Comparison of ENCODE assay signal across 18 cellular contexts in the genomic region with DNA sequence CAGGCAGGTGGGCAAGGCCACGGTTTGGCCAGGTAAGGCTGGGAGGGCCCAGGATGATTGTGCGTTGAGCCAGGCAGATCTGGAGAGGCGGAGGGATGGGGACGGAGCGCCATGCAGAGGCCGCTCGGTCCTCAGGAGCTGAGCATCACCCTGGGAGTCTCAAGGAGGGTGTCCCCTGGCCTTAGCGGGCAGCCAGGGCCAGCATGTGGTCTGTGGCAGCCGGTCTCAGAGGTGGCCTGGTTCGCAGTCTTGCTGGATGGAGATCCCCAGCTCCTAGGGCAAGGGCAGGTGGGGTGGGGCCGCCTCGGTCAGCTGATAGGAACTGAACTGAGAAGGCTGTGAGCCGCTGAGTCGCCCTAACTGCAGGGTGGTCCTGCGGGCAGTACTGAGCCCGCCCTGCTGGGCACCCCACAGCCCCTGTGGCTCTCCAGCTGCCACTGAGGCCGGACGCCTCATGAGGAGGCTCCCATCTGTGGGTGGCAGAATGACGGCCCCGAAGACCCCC. TPM values are rescaled to one million over a fixed set of nuclear protein-coding genes. Genes with fewer than 3 reads are reported as not detected.
A peak's percentile ranks its signal among the peaks of the same experiment; 100 is the strongest.
DNase-seq lines count a peak whose midpoint lies in the region; ATAC-seq and TF ChIP-seq lines count a peak whose summit lies in the region.
"Had no signal": no experiment of that assay in that cellular context is flagged by ENCODE, and none has a peak within 500 bp of the region (broad histone marks: within the 10 kb centered on the region; RNA-seq: fewer than 3 reads in every experiment).

No MANE protein-coding gene starts in this region.

- H3K36me3 ChIP-seq in BLaER1, result no peaks in the 10 kb centered on the region
- no peaks in the 10 kb centered on the region for H3K36me3 ChIP-seq in BLaER1 treated with 17β-estradiol and CSF1 and Interleukin-3, amounts not matched to agents 10 nM and 100 nM
- H3K36me3 ChIP-seq: HAP-1 had no signal

- peak overlapping the region; percentile 15 for H3K27ac Mint-ChIP-seq in chondrocyte (ENCODE audit: unreplicated experiment)
- no peak overlapping the region for H3K27ac Mint-ChIP-seq in activated CD4-positive, alpha-beta T cell treated with anti-CD3 and anti-CD28 coated beads, Interleukin-2, amount 10 ng/mL, durations not matched to agents 7 days and 5 days
- H3K27ac Mint-ChIP-seq: CD14-positive monocyte; CD4-positive, alpha-beta T cell; CD8-positive, alpha-beta memory T cell; HFFc6 had no signal

- no peaks in the 10 kb centered on the region for H3K27me3 ChIP-seq in BLaER1
- peaks cover 0 to 23% (median 0%) of the 10 kb centered on the region in 11 experiments; a peak in 6 of 22 replicates for H3K27me3 ChIP-seq in BLaER1 treated with 17β-estradiol and CSF1 and Interleukin-3, amounts not matched to agents 10 nM and 100 nM

- H4K20me1 ChIP-seq in BLaER1, result no peaks in the 10 kb centered on the region
- peaks cover 0 to 27% (median 9%) of the 10 kb centered on the region in 11 experiments; a peak in 13 of 22 replicates for H4K20me1 ChIP-seq in BLaER1 treated with 17β-estradiol and CSF1 and Interleukin-3, amounts not matched to agents 10 nM and 100 nM

- no peak overlapping the region for H3K9ac ChIP-seq in BLaER1
- H3K9ac ChIP-seq in BLaER1 treated with 17β-estradiol and CSF1 and Interleukin-3, amounts not matched to agents 10 nM and 100 nM, result 0 out of 22 replicates have a peak overlapping the region, but pooled peaks of 1 of the 11 experiments have one; percentile 3

- POLR2A ChIA-PET in activated CD4-positive, alpha-beta T cell treated with anti-CD3 and anti-CD28 coated beads, Interleukin-2, amount 10 ng/mL, durations not matched to agents 7 days and 5 days (lab: Charles Lee), result no interaction called here

- H3K4me3 ChIP-seq in BLaER1, result no peak overlapping the region
- no peak overlapping the region for H3K4me3 ChIP-seq in BLaER1 treated with 17β-estradiol and CSF1 and Interleukin-3, amounts not matched to agents 10 nM and 100 nM
- H3K4me3 ChIP-seq: GM12878, HAP-1 had no signal

- H3K27ac ChIP-seq in BLaER1, result 0 out of 2 replicates have a peak overlapping the region, but pooled peaks have one; percentile 7
- no peak overlapping the region for H3K27ac ChIP-seq in BLaER1 treated with 17β-estradiol and CSF1 and Interleukin-3, amounts not matched to agents 10 nM and 100 nM

- H3K4me3 Mint-ChIP-seq in chondrocyte (ENCODE audit: unreplicated experiment), result no peak overlapping the region
- H3K4me3 Mint-ChIP-seq in activated CD4-positive, alpha-beta T cell treated with anti-CD3 and anti-CD28 coated beads, Interleukin-2, amount 10 ng/mL, durations not matched to agents 7 days and 5 days, result no peak overlapping the region
- H3K4me3 Mint-ChIP-seq: CD14-positive monocyte; CD4-positive, alpha-beta T cell; HFFc6 had no signal

- H3K36me3 Mint-ChIP-seq in chondrocyte (ENCODE audit: low read depth), result no peaks in the 10 kb centered on the region
- no peaks in the 10 kb centered on the region for H3K36me3 Mint-ChIP-seq in activated CD4-positive, alpha-beta T cell treated with anti-CD3 and anti-CD28 coated beads, Interleukin-2, amount 10 ng/mL, durations not matched to agents 7 days and 5 days (ENCODE audit: low read depth)
- H3K36me3 Mint-ChIP-seq: CD14-positive monocyte; CD8-positive, alpha-beta memory T cell had no signal

- H3K4me1 Mint-ChIP-seq in chondrocyte (ENCODE audit: low read depth), result peaks cover 13% of the 10 kb centered on the region
- no peaks in the 10 kb centered on the region for H3K4me1 Mint-ChIP-seq in activated CD4-positive, alpha-beta T cell treated with anti-CD3 and anti-CD28 coated beads, Interleukin-2, amount 10 ng/mL, durations not matched to agents 7 days and 5 days

- H3K4me1 ChIP-seq in BLaER1, result peaks cover 93% of the 10 kb centered on the region
- peaks cover 26 to 93% (median 84%) of the 10 kb centered on the region in 10 experiments for H3K4me1 ChIP-seq in BLaER1 treated with 17β-estradiol and CSF1 and Interleukin-3, amounts not matched to agents 10 nM and 100 nM
- H3K4me1 ChIP-seq: HAP-1 had no signal

- H3K9me3 ChIP-seq in BLaER1, result no peaks in the 10 kb centered on the region
- 0 out of 22 replicates have a peak, but pooled peaks cover 0 to 3% (median 0%) of the 10 kb centered on the region in 11 experiments for H3K9me3 ChIP-seq in BLaER1 treated with 17β-estradiol and CSF1 and Interleukin-3, amounts not matched to agents 10 nM and 100 nM (replicated peaks in 1 of 11)
- H3K9me3 ChIP-seq: HAP-1 had no signal

- CTCF ChIA-PET in activated CD4-positive, alpha-beta T cell treated with anti-CD3 and anti-CD28 coated beads, Interleukin-2, amount 10 ng/mL, durations not matched to agents 7 days and 5 days (lab: Charles Lee), result no interaction called here

- no peak for TF ChIP-seq CTCF in chondrocyte (IDR thresholded peaks at IDR 0.05)

- H3K27me3 Mint-ChIP-seq in chondrocyte (ENCODE audit: low read depth), result peaks cover 10% of the 10 kb centered on the region
- no peaks in the 10 kb centered on the region for H3K27me3 Mint-ChIP-seq in activated CD4-positive, alpha-beta T cell treated with anti-CD3 and anti-CD28 coated beads, Interleukin-2, amount 10 ng/mL, durations not matched to agents 7 days and 5 days
- H3K27me3 Mint-ChIP-seq: CD4-positive, alpha-beta T cell; CD8-positive, alpha-beta memory T cell had no signal

- ATAC-seq in GM18870 (IDR thresholded peaks at IDR 0.05; ENCODE audit: unreplicated experiment), result no peak
- ATAC-seq: GM12878 had no signal

- DNase-seq in chondrocyte (ENCODE audit: low spot score), result no peak
- DNase-seq in activated CD4-positive, alpha-beta T cell treated with anti-CD3 and anti-CD28 coated beads, Interleukin-2, amount 10 ng/mL, durations not matched to agents 7 days and 5 days, result no peak
- no peak for DNase-seq in activated effector memory CD4-positive, alpha-beta T cell treated with anti-CD3 and anti-CD28 coated beads, Interleukin-2, amount 50 U/mL, for 16 hours
- DNase-seq: CD4-positive, alpha-beta T cell; CD8-positive, alpha-beta memory T cell; DMS 273 treated with DMSO at 0.1 percent for 48 hours; DMS79; EL; GDM1; GOT3; HFFc6 had no signal

- H3K4me2 ChIP-seq in BLaER1, result peak overlapping the region; percentile 75
- peak overlapping the region in 10 of 11 experiments; percentile 10 to 86 (median 63); a peak in 15 of 22 replicates for H3K4me2 ChIP-seq in BLaER1 treated with 17β-estradiol and CSF1 and Interleukin-3, amounts not matched to agents 10 nM and 100 nM

- H3K9me3 Mint-ChIP-seq in chondrocyte (ENCODE audit: low read depth), result no peaks in the 10 kb centered on the region
- peaks cover 17% of the 10 kb centered on the region for H3K9me3 Mint-ChIP-seq in activated CD4-positive, alpha-beta T cell treated with anti-CD3 and anti-CD28 coated beads, Interleukin-2, amount 10 ng/mL, durations not matched to agents 7 days and 5 days
- H3K9me3 Mint-ChIP-seq: CD4-positive, alpha-beta T cell; CD8-positive, alpha-beta memory T cell had no signal

RNA-seq across cellular contexts. Expression of gene CDH15, which starts 11.6 kb away (rescaled TPM):
- 0.20 to 0.23 TPM in 2 of 3 replicates, not detected in the other for total RNA-seq in chondrocyte
- total RNA-seq in activated CD4-positive, alpha-beta T cell treated with anti-CD3 and anti-CD28 coated beads, Interleukin-2, amount 10 ng/mL, durations not matched to agents 7 days and 5 days, result not detected
- total RNA-seq: A172; CD4-positive, alpha-beta T cell; CD8-positive, alpha-beta memory T cell had no signal

RNA-seq across cellular contexts. Expression of gene SLC22A31, which starts 40.4 kb away (rescaled TPM):
- total RNA-seq in chondrocyte, result 0.40 to 0.94 TPM in 2 of 3 replicates, not detected in the other
- 1 to 10 TPM; 1.8 to 2.8 TPM for total RNA-seq in activated CD4-positive, alpha-beta T cell treated with anti-CD3 and anti-CD28 coated beads, Interleukin-2, amount 10 ng/mL, durations not matched to agents 7 days and 5 days
- total RNA-seq: A172; CD8-positive, alpha-beta memory T cell; GM12878; HFFc6 had no signal

RNA-seq across cellular contexts. Expression of gene ZNF778, which starts 57.6 kb away (rescaled TPM):
- 5.8 to 7.7 TPM (median 6.6 TPM) in 3 replicates for total RNA-seq in chondrocyte
- 1 to 10 TPM; 8.3 to 9.2 TPM for total RNA-seq in activated CD4-positive, alpha-beta T cell treated with anti-CD3 and anti-CD28 coated beads, Interleukin-2, amount 10 ng/mL, durations not matched to agents 7 days and 5 days
